ENCODE assay signal across 1 cellular context in genomic region chr16:3289998-3290673, GRCh38.
TF ChIP-seq lines count a peak whose summit lies in the region.

No MANE protein-coding gene starts in this region.

TF ChIP-seq in GM12878, 131 proteins besides CTCF, POLR2A, EP300 and RAD21:
- TF ChIP-seq SMAD5 (IDR thresholded peaks at IDR 0.05; ENCODE audit: low read depth): no peak
- TF ChIP-seq KLF5 (IDR thresholded peaks at IDR 0.05; ENCODE audit: partially characterized antibody): peak; percentile 64
- TF ChIP-seq ZNF274 (IDR thresholded peaks at IDR 0.05; ENCODE audit: insufficient read depth, insufficient read length): no peak
- TF ChIP-seq WRNIP1 (IDR thresholded peaks at IDR 0.05; ENCODE audit: borderline replicate concordance, low read depth, low read length): no peak
- no peak for TF ChIP-seq ZBTB33 (IDR thresholded peaks at IDR 0.05)
- no peak for TF ChIP-seq ATF3 (IDR thresholded peaks at IDR 0.05; ENCODE audit: borderline replicate concordance, extremely low read depth, low read depth, low read length)
- TF ChIP-seq NR2C2 (IDR thresholded peaks at IDR 0.05; ENCODE audit: borderline replicate concordance, control insufficient read depth, insufficient read length, low read depth): no peak
- no peak for TF ChIP-seq ZNF622 (IDR thresholded peaks at IDR 0.05)
- TF ChIP-seq CBX5 (IDR thresholded peaks at IDR 0.05; ENCODE audit: low read depth): peak; percentile 79; the same call in 1 of the 2 replicates
- TF ChIP-seq BHLHE40 (IDR thresholded peaks at IDR 0.05; ENCODE audit: borderline replicate concordance in 1 of 2, low read depth in 2 of 2, low read length in 1 of 2): no peak
- TF ChIP-seq EED (IDR thresholded peaks at IDR 0.05; ENCODE audit: low read depth): no peak
- TF ChIP-seq POLR2AphosphoS5 (IDR thresholded peaks at IDR 0.05; ENCODE audit: low read length): no peak
